ENCODE assay signal across 18 cellular contexts in genomic region chr7:122413339-122413738, GRCh38.
"Had no signal": no experiment of that assay in that cellular context is flagged by ENCODE, and none has a peak within 500 bp of the region (broad histone marks: within the 10 kb centered on the region; RNA-seq: fewer than 3 reads in every experiment).

No MANE protein-coding gene starts in this region.

- H3K9me3 ChIP-seq: esophagus muscularis mucosa, left ventricle myocardium inferior had no signal

- ATAC-seq: activated CD4-positive, alpha-beta T cell treated with anti-CD3 and anti-CD28 coated beads for 36 hours; activated naive CD4-positive, alpha-beta T cell treated with anti-CD3 and anti-CD28 coated beads, Interleukin-2, amount 50 U/mL, for 72 hours; natural killer cell treated with Interleukin-12 subunit alpha and Interleukin-12 subunit beta and Interleukin-15 and Interleukin-18, amount 100 ng/mL, for 72 hours had no signal

- H3K27ac Mint-ChIP-seq: activated CD4-positive, alpha-beta memory T cell treated with anti-CD3 and anti-CD28 coated beads for 36 hours; activated CD4-positive, alpha-beta T cell treated with anti-CD3 and anti-CD28 coated beads for 36 hours; activated naive CD4-positive, alpha-beta T cell treated with anti-CD3 and anti-CD28 coated beads, Interleukin-2, amount 50 U/mL, for 72 hours; activated T-cell treated with anti-CD3 and anti-CD28 coated beads, Interleukin-2, amount 50 U/mL, for 24 hours; natural killer cell treated with Interleukin-12 subunit alpha and Interleukin-12 subunit beta and Interleukin-15 and Interleukin-18, amount 100 ng/mL, for 72 hours; progenitor cell of endocrine pancreas had no signal

- H3K36me3 ChIP-seq: esophagus muscularis mucosa, WERI-Rb-1 had no signal

- H3K4me1 ChIP-seq: esophagus muscularis mucosa had no signal

- H3K9me3 Mint-ChIP-seq: activated CD4-positive, alpha-beta memory T cell treated with anti-CD3 and anti-CD28 coated beads for 36 hours had no signal

- H3K27me3 Mint-ChIP-seq: activated CD4-positive, alpha-beta T cell treated with anti-CD3 and anti-CD28 coated beads for 36 hours; activated T-cell treated with anti-CD3 and anti-CD28 coated beads, Interleukin-2, amount 50 U/mL, for 24 hours; natural killer cell treated with Interleukin-12 subunit alpha and Interleukin-12 subunit beta and Interleukin-15 and Interleukin-18, amount 100 ng/mL, for 72 hours; progenitor cell of endocrine pancreas had no signal

- H3K36me3 Mint-ChIP-seq: activated CD4-positive, alpha-beta memory T cell treated with anti-CD3 and anti-CD28 coated beads for 36 hours; activated naive CD4-positive, alpha-beta T cell treated with anti-CD3 and anti-CD28 coated beads, Interleukin-2, amount 50 U/mL, for 72 hours; natural killer cell treated with Interleukin-12 subunit alpha and Interleukin-12 subunit beta and Interleukin-15 and Interleukin-18, amount 100 ng/mL, for 72 hours had no signal

- DNase-seq: activated CD4-positive, alpha-beta memory T cell treated with anti-CD3 and anti-CD28 coated beads for 36 hours; activated CD4-positive, alpha-beta T cell treated with anti-CD3 and anti-CD28 coated beads for 36 hours; activated effector memory CD4-positive, alpha-beta T cell treated with anti-CD3 and anti-CD28 coated beads, Interleukin-2, amount 50 U/mL, for 16 hours; activated T-cell treated with anti-CD3 and anti-CD28 coated beads, Interleukin-2, amount 50 U/mL, for 24 hours; caudate nucleus; hippocampal formation; left ventricle myocardium inferior; stimulated activated CD4-positive, alpha-beta T cell treated with anti-CD3 and anti-CD28 coated beads, Interleukin-15, amount 100 ng/mL, for 24 hours; stimulated activated CD4-positive, alpha-beta T cell treated with anti-CD3 and anti-CD28 coated beads, Interleukin-4, amount 100 ng/mL, for 24 hours; stimulated activated naive CD4-positive, alpha-beta T cell; trophoblast cell; WERI-Rb-1 had no signal

- H3K27ac ChIP-seq: coronary artery, esophagus muscularis mucosa, left ventricle myocardium inferior, skin epidermis, WERI-Rb-1 had no signal

- H3K4me3 ChIP-seq: coronary artery, esophagus muscularis mucosa, left ventricle myocardium inferior, skin epidermis had no signal

- H3K27me3 ChIP-seq: esophagus muscularis mucosa had no signal

- H3K4me1 Mint-ChIP-seq: activated CD4-positive, alpha-beta T cell treated with anti-CD3 and anti-CD28 coated beads for 36 hours had no signal

- H3K4me3 Mint-ChIP-seq: activated CD4-positive, alpha-beta memory T cell treated with anti-CD3 and anti-CD28 coated beads for 36 hours; activated CD4-positive, alpha-beta T cell treated with anti-CD3 and anti-CD28 coated beads for 36 hours; activated T-cell treated with anti-CD3 and anti-CD28 coated beads, Interleukin-2, amount 50 U/mL, for 24 hours; natural killer cell treated with Interleukin-12 subunit alpha and Interleukin-12 subunit beta and Interleukin-15 and Interleukin-18, amount 100 ng/mL, for 72 hours had no signal
